In the genomic region with DNA sequence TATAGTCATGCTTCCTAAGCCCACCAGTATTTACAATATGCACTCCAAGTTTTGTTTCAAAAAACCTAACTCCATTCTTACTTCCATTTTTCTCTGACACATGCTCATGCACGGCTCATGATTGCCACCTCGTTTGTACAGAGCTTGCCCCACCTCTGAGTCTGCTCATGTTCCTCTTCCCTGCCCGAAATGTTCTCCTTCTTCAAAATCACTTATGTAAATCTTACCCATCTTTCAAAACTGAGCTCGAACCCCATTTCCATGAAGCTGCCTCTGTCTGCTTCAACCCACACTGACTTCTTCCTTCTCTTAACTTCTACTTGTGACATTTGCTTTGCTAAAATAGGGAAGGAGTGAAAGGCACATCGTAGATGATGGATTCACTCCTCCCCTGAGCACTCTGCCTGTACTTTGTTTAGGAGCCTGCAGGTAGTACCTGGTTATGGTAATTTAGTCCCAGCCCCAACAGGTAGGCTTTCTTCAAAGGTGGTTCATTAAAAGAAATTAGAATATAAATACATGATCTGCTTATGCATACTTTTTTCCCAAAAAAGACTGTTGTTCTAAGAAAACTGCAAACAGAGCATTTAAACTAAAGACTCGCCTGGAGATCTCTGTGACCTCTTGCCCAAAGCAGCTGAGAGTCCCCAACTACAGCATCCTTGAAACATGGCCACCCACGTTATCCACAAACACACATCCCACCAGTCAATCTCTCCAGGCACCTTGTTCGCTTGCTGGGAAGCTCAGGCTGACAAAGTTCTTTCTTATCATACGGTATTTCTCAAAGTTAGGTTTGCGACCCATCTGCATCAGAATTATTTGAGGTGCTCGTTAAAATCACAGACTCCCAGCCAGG, we compare ENCODE assay signal across 18 cellular contexts.
"Had no signal": no experiment of that assay in that cellular context is flagged by ENCODE, and none has a peak within 500 bp of the region (broad histone marks: within the 10 kb centered on the region; RNA-seq: fewer than 3 reads in every experiment).

No MANE protein-coding gene starts in this region.

- DNase-seq: effector CD4-positive, alpha-beta T cell; endodermal cell; erythroblast; foreskin keratinocyte; left colon; left ventricle myocardium superior; naive thymus-derived CD4-positive, alpha-beta T cell; psoas muscle; spleen; stimulated activated CD4-positive, alpha-beta T cell treated with anti-CD3 and anti-CD28 coated beads, Interleukin-15, amount 100 ng/mL, for 24 hours; stimulated activated CD4-positive, alpha-beta T cell treated with anti-CD3 and anti-CD28 coated beads, Interleukin-1b, Interleukin-23, amount 100 ng/mL, for 48 hours; stimulated activated CD4-positive, alpha-beta T cell treated with anti-CD3 and anti-CD28 coated beads, Interleukin-4, amount 100 ng/mL, for 24 hours; trophoblast cell had no signal

- H3K27me3 ChIP-seq: foreskin keratinocyte, hepatocyte, spleen had no signal

- H3K4me3 Mint-ChIP-seq: endodermal cell; naive thymus-derived CD4-positive, alpha-beta T cell; stimulated activated memory B cell treated with anti-CD40 and anti-IgM and Interleukin-4, amounts not matched to agents 10 μg/mL and 1 μg/mL and 100 μg/mL, for 72 hours had no signal

- H3K9me3 Mint-ChIP-seq: endodermal cell; naive thymus-derived CD4-positive, alpha-beta T cell; stimulated activated memory B cell treated with anti-CD40 and anti-IgM and Interleukin-4, amounts not matched to agents 10 μg/mL and 1 μg/mL and 100 μg/mL, for 72 hours had no signal

- H3K36me3 ChIP-seq: neutrophil, spleen had no signal

- H3K36me3 Mint-ChIP-seq: naive thymus-derived CD4-positive, alpha-beta T cell; stimulated activated memory B cell treated with anti-CD40 and anti-IgM and Interleukin-4, amounts not matched to agents 10 μg/mL and 1 μg/mL and 100 μg/mL, for 72 hours had no signal

- H3K27ac ChIP-seq: coronary artery, foreskin keratinocyte, hepatocyte, neutrophil, psoas muscle, spleen had no signal

- H3K4me2 ChIP-seq: hepatocyte had no signal

- H2AFZ ChIP-seq: hepatocyte had no signal

- H3K9me3 ChIP-seq: neutrophil, psoas muscle, spleen had no signal

- H3K79me2 ChIP-seq: hepatocyte had no signal

- H3K4me1 ChIP-seq: foreskin keratinocyte, psoas muscle, spleen had no signal

- ATAC-seq: foreskin keratinocyte; left colon; left ventricle myocardium superior; naive thymus-derived CD4-positive, alpha-beta T cell; psoas muscle; sciatic nerve; stimulated activated memory B cell treated with anti-CD40 and anti-IgM and Interleukin-4, amounts not matched to agents 10 μg/mL and 1 μg/mL and 100 μg/mL, for 72 hours had no signal

- H3K27ac Mint-ChIP-seq: endodermal cell; naive thymus-derived CD4-positive, alpha-beta T cell; stimulated activated memory B cell treated with anti-CD40 and anti-IgM and Interleukin-4, amounts not matched to agents 10 μg/mL and 1 μg/mL and 100 μg/mL, for 72 hours had no signal

- H3K4me3 ChIP-seq: coronary artery, hepatocyte, psoas muscle, spleen had no signal

- H3K4me1 Mint-ChIP-seq: endodermal cell; stimulated activated memory B cell treated with anti-CD40 and anti-IgM and Interleukin-4, amounts not matched to agents 10 μg/mL and 1 μg/mL and 100 μg/mL, for 72 hours had no signal
